ENCODE assay signal across 12 cellular contexts in genomic region chr3:87792193-87792531, GRCh38. TPM values are rescaled to one million over a fixed set of nuclear protein-coding genes. Genes with fewer than 3 reads are reported as not detected.
DNase-seq lines count a peak whose midpoint lies in the region; TF ChIP-seq lines count a peak whose summit lies in the region.
"Had no signal": no experiment of that assay in that cellular context is flagged by ENCODE, and none has a peak within 500 bp of the region (broad histone marks: within the 10 kb centered on the region; RNA-seq: fewer than 3 reads in every experiment).

No MANE protein-coding gene starts in this region.

- peaks cover 20% of the 10 kb centered on the region for H3K4me1 Mint-ChIP-seq in activated CD4-positive, alpha-beta T cell treated with anti-CD3 and anti-CD28 coated beads, Interleukin-2, amount 10 ng/mL, durations not matched to agents 24 days and 14 days
- peaks cover 16% of the 10 kb centered on the region for H3K4me1 Mint-ChIP-seq in MCF 10A (ENCODE audit: insufficient read depth, unreplicated experiment)

- H3K27me3 ChIP-seq in suprapubic skin, result peaks cover 32% of the 10 kb centered on the region

- H3K27ac Mint-ChIP-seq in activated CD4-positive, alpha-beta T cell treated with anti-CD3 and anti-CD28 coated beads, Interleukin-2, amount 10 ng/mL, durations not matched to agents 24 days and 14 days, result no peak overlapping the region
- no peak overlapping the region for H3K27ac Mint-ChIP-seq in MCF 10A (ENCODE audit: low read depth, unreplicated experiment)

- H3K4me3 ChIP-seq in mesodermal cell (ENCODE audit: extremely low read depth, insufficient read depth, low read length, poor library complexity, severe bottlenecking) (peak overlapping the region; percentile 44), suprapubic skin (peak overlapping the region; percentile 49)

- H3K36me3 Mint-ChIP-seq in activated CD4-positive, alpha-beta T cell treated with anti-CD3 and anti-CD28 coated beads, Interleukin-2, amount 10 ng/mL, durations not matched to agents 24 days and 14 days (ENCODE audit: low read depth), result no peaks in the 10 kb centered on the region
- no peaks in the 10 kb centered on the region for H3K36me3 Mint-ChIP-seq in MCF 10A (ENCODE audit: insufficient read depth, unreplicated experiment)

- TF ChIP-seq CTCF in MCF 10A (IDR thresholded peaks at IDR 0.05; ENCODE audit: unreplicated experiment) (no peak), suprapubic skin (IDR thresholded peaks at IDR 0.05) (no peak)

- peaks cover 67% of the 10 kb centered on the region for H3K27me3 Mint-ChIP-seq in activated CD4-positive, alpha-beta T cell treated with anti-CD3 and anti-CD28 coated beads, Interleukin-2, amount 10 ng/mL, durations not matched to agents 24 days and 14 days
- H3K27me3 Mint-ChIP-seq in MCF 10A (ENCODE audit: insufficient read depth, unreplicated experiment), result peaks cover 20% of the 10 kb centered on the region

- 34 to 63% methylated on average over 5 to 6 of the region's 10 CpGs for WGBS in mesodermal cell (ENCODE audit: insufficient coverage in 2 of 2), 2 experiments
- WGBS in suprapubic skin, result 14% methylated on average over 10 of the region's 10 CpGs

- no peak for TF ChIP-seq POLR2A in suprapubic skin (IDR thresholded peaks at IDR 0.05)

- H3K27ac ChIP-seq in mesodermal cell (ENCODE audit: low read depth, low read length, severe bottlenecking) (no peak overlapping the region), suprapubic skin (no peak overlapping the region)

- peaks cover 5% of the 10 kb centered on the region for H3K9me3 Mint-ChIP-seq in activated CD4-positive, alpha-beta T cell treated with anti-CD3 and anti-CD28 coated beads, Interleukin-2, amount 10 ng/mL, durations not matched to agents 24 days and 14 days
- H3K9me3 Mint-ChIP-seq in MCF 10A (ENCODE audit: unreplicated experiment), result no peaks in the 10 kb centered on the region

- BruUV-seq in MCF 10A (replicated peaks; lab: Mats Ljungman, UMichigan), result no TSS peak

- no peaks in the 10 kb centered on the region for H3K4me1 ChIP-seq in mesodermal cell (ENCODE audit: control insufficient read depth, insufficient read depth, low read length, poor library complexity, severe bottlenecking)
- peaks cover 16% of the 10 kb centered on the region for H3K4me1 ChIP-seq in suprapubic skin

- no peak for DNase-seq in activated CD4-positive, alpha-beta T cell treated with anti-CD3 and anti-CD28 coated beads, Interleukin-2, amount 10 ng/mL, durations not matched to agents 24 days and 14 days
- DNase-seq in activated CD4-positive, alpha-beta T cell treated with anti-CD3 and anti-CD28 coated beads for 4 hours, result no peak
- no peak for DNase-seq in MCF 10A (ENCODE audit: unreplicated experiment)
- no peak for DNase-seq in suprapubic skin (ENCODE audit: low spot score in 2 of 2)
- DNase-seq in NCI-H82 treated with DMSO at 0.1 percent for 48 hours (lab: John Stamatoyannopoulos, UW; ENCODE audit: unreplicated experiment), result no peak
- DNase-seq in LoVo (ENCODE audit: low spot score), result no peak
- DNase-seq in SK-N-DZ (ENCODE audit: low spot score), result no peak
- DNase-seq: amygdala, kidney glomerular epithelial cell, NCI-H1436 had no signal

- POLR2A ChIA-PET in MCF 10A (lab: Yijun Ruan, JAX), result no interaction called here

- H3K9me3 ChIP-seq in mesodermal cell (ENCODE audit: control insufficient read depth, low read length) (no peaks in the 10 kb centered on the region), suprapubic skin (no peaks in the 10 kb centered on the region)

- TF ChIP-seq EP300 in suprapubic skin (IDR thresholded peaks at IDR 0.05), result no peak

- peak overlapping the region; percentile 76 for H3K4me3 Mint-ChIP-seq in activated CD4-positive, alpha-beta T cell treated with anti-CD3 and anti-CD28 coated beads, Interleukin-2, amount 10 ng/mL, durations not matched to agents 24 days and 14 days
- H3K4me3 Mint-ChIP-seq in MCF 10A (ENCODE audit: unreplicated experiment), result peak overlapping the region; percentile 76

- CTCF ChIA-PET in MCF 10A (lab: Yijun Ruan, JAX), result interaction anchor here (0.6 kb wide), 1 partner anchor 1597 kb away, joined by 3 read pairs; no protein-coding TSS in a partner anchor

- H3K36me3 ChIP-seq in mesodermal cell (ENCODE audit: control insufficient read depth, insufficient read depth, low read length), result no peaks in the 10 kb centered on the region
- H3K36me3 ChIP-seq in suprapubic skin, result no peaks in the 10 kb centered on the region

- intact Hi-C loops in activated CD4-positive, alpha-beta T cell treated with anti-CD3 and anti-CD28 coated beads, Interleukin-2, amount 10 ng/mL, durations not matched to agents 24 days and 14 days (cut with micrococcal nuclease), result loop anchor here (5.0 kb wide), 1 partner anchor 210 kb away; no protein-coding TSS in a partner anchor
- intact Hi-C loops in MCF 10A (cut with micrococcal nuclease), result no loop called here

RNA-seq across cellular contexts. Expression of gene HTR1F, which starts 0.3 kb away (rescaled TPM):
- total RNA-seq in activated CD4-positive, alpha-beta T cell treated with anti-CD3 and anti-CD28 coated beads, Interleukin-2, amount 10 ng/mL, durations not matched to agents 24 days and 14 days, result not detected in 2 replicates
- total RNA-seq in MCF 10A (2022) (not detected in 2 replicates), suprapubic skin (under 1 TPM in 2 of 4 donors, not detected in 2; 0.15 to 0.24 TPM)
- polyA plus RNA-seq in mesodermal cell (2013, experiment 1 of 2), result 0.41 TPM
- polyA plus RNA-seq in mesodermal cell (2013, experiment 2 of 2), result 1.0 TPM
- not detected in 2 replicates for polyA plus RNA-seq in SK-N-DZ (2014; cell fraction: cytosol; rRNA removed)
- not detected in 2 replicates for polyA plus RNA-seq in SK-N-DZ (2014; cell fraction: nucleus; rRNA removed)
- polyA plus RNA-seq: AG04450 had no signal
